In genomic region chr1:99764909-99765308, GRCh38 we compare ENCODE assay signal across 2 cellular contexts.
TF ChIP-seq lines count a peak whose summit lies in the region.

No MANE protein-coding gene starts in this region.

TF ChIP-seq in A549, 52 proteins besides CTCF, POLR2A, EP300 and RAD21:
- TF ChIP-seq MAFK (IDR thresholded peaks at IDR 0.05; ENCODE audit: partially characterized antibody) (peak; percentile 73), ATOH8 (CRISPR knock-in tag; IDR thresholded peaks at IDR 0.05; ENCODE audit: low read depth) (no peak), FOXS1 (CRISPR knock-in tag; IDR thresholded peaks at IDR 0.05) (no peak), NFE2L2 (conservative IDR thresholded peaks at IDR 0.05; ENCODE audit: low read length) (no peak), SMC3 (IDR thresholded peaks at IDR 0.05) (no peak), CBX2 (IDR thresholded peaks at IDR 0.05; ENCODE audit: borderline replicate concordance, low read depth) (no peak), HES2 (IDR thresholded peaks at IDR 0.05) (no peak), SREBF2 (IDR thresholded peaks at IDR 0.05) (no peak)

TF ChIP-seq in IMR-90, 13 proteins besides CTCF, POLR2A, EP300 and RAD21:
- TF ChIP-seq CEBPB (IDR thresholded peaks at IDR 0.05; ENCODE audit: low read depth, low read length): no peak
- TF ChIP-seq RFX5 (IDR thresholded peaks at IDR 0.05; ENCODE audit: low read depth, low read length): no peak
- TF ChIP-seq SMC3 (IDR thresholded peaks at IDR 0.05; ENCODE audit: low read depth, low read length): no peak
- TF ChIP-seq NFE2L2 (IDR thresholded peaks at IDR 0.05; ENCODE audit: low read depth, low read length): no peak
- TF ChIP-seq MAFK (IDR thresholded peaks at IDR 0.05; ENCODE audit: low read depth, low read length): peak; percentile 81
